In the genomic region with DNA sequence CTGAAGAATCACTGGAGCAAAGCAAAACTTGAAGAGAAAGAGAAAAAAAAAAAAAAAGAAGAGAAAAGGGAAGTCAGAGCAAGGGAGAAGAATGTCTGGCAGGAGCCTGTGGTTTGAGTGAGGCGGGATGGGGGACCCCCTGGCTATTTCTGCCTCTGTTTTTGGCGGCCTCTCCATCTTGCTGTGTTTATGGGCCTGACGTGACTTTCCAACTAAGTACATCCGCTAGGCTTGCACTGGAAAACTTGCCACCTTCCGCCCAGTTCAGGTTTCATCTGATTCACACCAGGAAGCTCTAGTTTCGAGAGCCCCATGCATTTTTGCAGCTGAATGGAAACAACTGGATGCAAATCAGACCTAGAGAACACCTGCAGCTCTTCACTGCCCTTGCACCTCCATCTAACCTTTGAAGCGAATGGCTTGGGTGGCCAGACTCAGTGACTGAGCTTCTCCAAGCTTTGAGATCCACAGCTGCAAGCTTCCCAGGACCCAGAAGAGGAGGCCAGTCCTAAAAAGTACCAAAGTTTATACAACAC, we compare ENCODE assay signal across 8 cellular contexts. TPM values are rescaled to one million over a fixed set of nuclear protein-coding genes. Genes with fewer than 3 reads are reported as not detected.
DNase-seq lines count a peak whose midpoint lies in the region; ATAC-seq and TF ChIP-seq lines count a peak whose summit lies in the region.

No MANE protein-coding gene starts in this region.

- H3K9ac ChIP-seq in BLaER1 = no peak overlapping the region
- peak overlapping the region; percentile 35 for H3K9ac ChIP-seq in adipocyte (ENCODE audit: low read length)

- H4K20me1 ChIP-seq in BLaER1 = no peaks in the 10 kb centered on the region

- H3K4me2 ChIP-seq in BLaER1 = peak overlapping the region; percentile 57

- no peaks in the 10 kb centered on the region for H3K27me3 ChIP-seq in BLaER1
- H3K27me3 ChIP-seq in adipocyte (replicated peaks; ENCODE audit: control insufficient read depth, insufficient read depth, low read length) = no peaks in the 10 kb centered on the region
- H3K27me3 ChIP-seq in gastroesophageal sphincter = peaks cover 8% of the 10 kb centered on the region

- ATAC-seq in GM19468 (IDR thresholded peaks at IDR 0.05; ENCODE audit: extremely low read depth, unreplicated experiment) (peak; percentile 78), HG03354 (IDR thresholded peaks at IDR 0.05; ENCODE audit: poor library complexity, severe bottlenecking, unreplicated experiment) (peak; percentile 93), gastroesophageal sphincter (no peak)

- H3K4me1 ChIP-seq in BLaER1 (peaks cover 25% of the 10 kb centered on the region), adipocyte (ENCODE audit: control insufficient read depth, insufficient read depth, low read length) (peaks cover 39% of the 10 kb centered on the region), gastroesophageal sphincter (no peaks in the 10 kb centered on the region)

- 36 to 58% methylated on average over 4 to 5 of the region's 7 CpGs for WGBS in gastroesophageal sphincter (ENCODE audit: low coverage in 1 of 2), 2 donors

- no peaks in the 10 kb centered on the region for H3K36me3 ChIP-seq in BLaER1
- peaks cover 5% of the 10 kb centered on the region for H3K36me3 ChIP-seq in adipocyte (ENCODE audit: control insufficient read depth, insufficient read depth, low read length, severe bottlenecking)
- H3K36me3 ChIP-seq in gastroesophageal sphincter = no peaks in the 10 kb centered on the region

- TF ChIP-seq POLR2A in gastroesophageal sphincter (IDR thresholded peaks at IDR 0.05) = no peak

- H3K4me3 ChIP-seq in BLaER1 = no peak overlapping the region
- peak overlapping the region; percentile 17 for H3K4me3 ChIP-seq in adipocyte (ENCODE audit: low read length)
- H3K4me3 ChIP-seq in gastroesophageal sphincter = no peak overlapping the region

- no peak for TF ChIP-seq CTCF in gastroesophageal sphincter (IDR thresholded peaks at IDR 0.05)

- no peaks in the 10 kb centered on the region for H3K9me3 ChIP-seq in BLaER1
- H3K9me3 ChIP-seq in adipocyte (ENCODE audit: control insufficient read depth, low read length) = no peaks in the 10 kb centered on the region
- no peaks in the 10 kb centered on the region for H3K9me3 ChIP-seq in gastroesophageal sphincter

- H3K27ac ChIP-seq in BLaER1 = peak overlapping the region; percentile 1; the same call in 1 of the 2 replicates
- H3K27ac ChIP-seq in gastroesophageal sphincter = no peak overlapping the region

- no peak for TF ChIP-seq EP300 in gastroesophageal sphincter (IDR thresholded peaks at IDR 0.05)

- no peak for DNase-seq in adipocyte (ENCODE audit: low read depth)
- no peak for DNase-seq in COR-L47 (lab: John Stamatoyannopoulos, UW)
- no peak for DNase-seq in activated CD8-positive, alpha-beta memory T cell treated with anti-CD3 and anti-CD28 coated beads, Interleukin-2, amount 50 U/mL, for 4 hours
- no peak for DNase-seq in stimulated activated CD4-positive, alpha-beta T cell treated with anti-CD3 and anti-CD28 coated beads, Interleukin-2, amount 100 ng/mL, for 48 hours

RNA-seq across cellular contexts. Expression of gene TBX15, which starts 28.0 kb away (rescaled TPM):
- total RNA-seq in gastroesophageal sphincter = 1 to 10 TPM in 1 of 4 donors, under 1 TPM in 3; 0.45 to 1.6 (median 0.56) TPM
